Comparison of ENCODE assay signal across 9 cellular contexts in the genomic region with DNA sequence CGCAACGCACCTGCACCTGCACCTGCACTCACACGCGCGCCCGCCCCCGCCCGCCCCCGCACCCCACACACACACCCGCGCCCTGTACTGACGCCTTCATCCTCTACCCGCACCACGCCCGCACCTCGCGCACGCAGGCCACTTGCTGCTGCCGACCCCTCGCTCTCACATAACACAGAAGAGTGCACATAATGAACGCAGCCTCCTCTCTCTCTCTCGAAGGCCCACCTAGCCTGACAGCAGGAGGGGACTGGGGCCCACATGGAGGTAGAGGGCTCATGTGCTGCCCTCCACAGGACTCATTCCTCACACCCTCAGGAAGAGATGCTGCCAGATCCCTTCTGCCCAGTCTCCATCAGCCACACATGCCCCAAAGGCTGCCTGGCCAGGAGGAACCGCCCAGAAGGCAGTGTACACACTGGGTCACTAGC. TPM values are rescaled to one million over a fixed set of nuclear protein-coding genes. Genes with fewer than 3 reads are reported as not detected.
DNase-seq lines count a peak whose midpoint lies in the region; ATAC-seq and TF ChIP-seq lines count a peak whose summit lies in the region.
"Had no signal": no experiment of that assay in that cellular context is flagged by ENCODE, and none has a peak within 500 bp of the region (broad histone marks: within the 10 kb centered on the region; RNA-seq: fewer than 3 reads in every experiment).

No MANE protein-coding gene starts in this region.

- peak; percentile 23 for ATAC-seq in activated CD4-positive, alpha-beta T cell treated with anti-CD3 and anti-CD28 coated beads for 36 hours
- ATAC-seq in heart left ventricle (peak; percentile 20 to 34 (median 24)), GM19397 (IDR thresholded peaks at IDR 0.05; ENCODE audit: unreplicated experiment) (no peak)
- ATAC-seq in stimulated activated memory B cell treated with anti-CD40 and anti-IgM and Interleukin-4, amounts not matched to agents 10 μg/mL and 1 μg/mL and 100 μg/mL, for 72 hours: no peak

- peaks cover 0 to 51% (median 7%) of the 10 kb centered on the region in 12 donors for H3K4me1 ChIP-seq in heart left ventricle

- peaks cover 30% of the 10 kb centered on the region for H3K27me3 Mint-ChIP-seq in activated CD4-positive, alpha-beta T cell treated with anti-CD3 and anti-CD28 coated beads for 36 hours
- peaks cover 47% of the 10 kb centered on the region for H3K27me3 Mint-ChIP-seq in stimulated activated memory B cell treated with anti-CD40 and anti-IgM and Interleukin-4, amounts not matched to agents 10 μg/mL and 1 μg/mL and 100 μg/mL, for 72 hours

- peak in 2 of 12 donors; percentile 27 to 31 for TF ChIP-seq CTCF in heart left ventricle (IDR thresholded peaks at IDR 0.05)
- no peak for TF ChIP-seq CTCF in GM10266 (IDR thresholded peaks at IDR 0.05; ENCODE audit: control insufficient read depth, insufficient read depth, low read depth, missing control alignments)

- peak overlapping the region; percentile 69 for H3K4me3 Mint-ChIP-seq in activated CD4-positive, alpha-beta T cell treated with anti-CD3 and anti-CD28 coated beads for 36 hours
- H3K4me3 Mint-ChIP-seq in stimulated activated memory B cell treated with anti-CD40 and anti-IgM and Interleukin-4, amounts not matched to agents 10 μg/mL and 1 μg/mL and 100 μg/mL, for 72 hours: peak overlapping the region; percentile 79

- no peaks in the 10 kb centered on the region for H3K36me3 ChIP-seq in heart left ventricle
- H3K36me3 ChIP-seq: BLaER1 treated with 17β-estradiol and CSF1 and Interleukin-3, amounts not matched to agents 10 nM and 100 nM had no signal

- TF ChIP-seq POLR2A in heart left ventricle (IDR thresholded peaks at IDR 0.05): no peak

- peak overlapping the region in 9 of 12 donors; percentile 7 to 58 (median 37) for H3K4me3 ChIP-seq in heart left ventricle

- WGBS in heart left ventricle, 4 donors: 3 to 10% (median 4%) methylated on average over 13 to 23 of the region's 23 CpGs

- H3K9me3 ChIP-seq in heart left ventricle: no peaks in the 10 kb centered on the region
- H3K9me3 ChIP-seq: BLaER1 treated with 17β-estradiol and CSF1 and Interleukin-3, amounts not matched to agents 10 nM and 100 nM had no signal

- peaks cover 0 to 25% (median 4%) of the 10 kb centered on the region in 9 donors for H3K27me3 ChIP-seq in heart left ventricle

- intact Hi-C loops in activated CD4-positive, alpha-beta T cell treated with anti-CD3 and anti-CD28 coated beads for 36 hours (cut with DNase I, micrococcal nuclease): no loop called here
- intact Hi-C loops in heart left ventricle (cut with DNase I): loop anchor here in 3 of 10 donors (5.0 to 10.0 kb wide), 3 partner anchors 49 to 149 kb away; no protein-coding TSS in a partner anchor

- no peak overlapping the region for H3K27ac Mint-ChIP-seq in activated CD4-positive, alpha-beta T cell treated with anti-CD3 and anti-CD28 coated beads for 36 hours
- H3K27ac Mint-ChIP-seq in stimulated activated memory B cell treated with anti-CD40 and anti-IgM and Interleukin-4, amounts not matched to agents 10 μg/mL and 1 μg/mL and 100 μg/mL, for 72 hours: peak overlapping the region; percentile 20

- POLR2A ChIA-PET in activated CD4-positive, alpha-beta T cell treated with anti-CD3 and anti-CD28 coated beads for 36 hours (lab: Charles Lee): no interaction called here

- no peaks in the 10 kb centered on the region for H3K9me3 Mint-ChIP-seq in activated CD4-positive, alpha-beta T cell treated with anti-CD3 and anti-CD28 coated beads for 36 hours (ENCODE audit: low read depth)
- H3K9me3 Mint-ChIP-seq in stimulated activated memory B cell treated with anti-CD40 and anti-IgM and Interleukin-4, amounts not matched to agents 10 μg/mL and 1 μg/mL and 100 μg/mL, for 72 hours: peaks cover 4% of the 10 kb centered on the region

- H3K27ac ChIP-seq in heart left ventricle: peak overlapping the region in 2 of 12 donors; percentile 38 to 91
- H3K27ac ChIP-seq: BLaER1 treated with 17β-estradiol and CSF1 and Interleukin-3, amounts not matched to agents 10 nM and 100 nM had no signal

- H3K36me3 Mint-ChIP-seq in activated CD4-positive, alpha-beta T cell treated with anti-CD3 and anti-CD28 coated beads for 36 hours (ENCODE audit: low read depth): no peaks in the 10 kb centered on the region
- H3K36me3 Mint-ChIP-seq in stimulated activated memory B cell treated with anti-CD40 and anti-IgM and Interleukin-4, amounts not matched to agents 10 μg/mL and 1 μg/mL and 100 μg/mL, for 72 hours: no peaks in the 10 kb centered on the region

- H3K4me1 Mint-ChIP-seq in activated CD4-positive, alpha-beta T cell treated with anti-CD3 and anti-CD28 coated beads for 36 hours: peaks cover 9% of the 10 kb centered on the region
- H3K4me1 Mint-ChIP-seq in stimulated activated memory B cell treated with anti-CD40 and anti-IgM and Interleukin-4, amounts not matched to agents 10 μg/mL and 1 μg/mL and 100 μg/mL, for 72 hours: peaks cover 24% of the 10 kb centered on the region

- CTCF ChIA-PET in activated CD4-positive, alpha-beta T cell treated with anti-CD3 and anti-CD28 coated beads for 36 hours (lab: Charles Lee): no interaction called here

- no peak for DNase-seq in activated CD4-positive, alpha-beta T cell treated with anti-CD3 and anti-CD28 coated beads for 36 hours
- no peak for DNase-seq in activated CD4-positive, alpha-beta T cell treated with anti-CD3 and anti-CD28 coated beads for 1 hour
- DNase-seq in RPMI8226 (peak; percentile 27), heart left ventricle (no peak), GM19238 (ENCODE audit: insufficient read length, low spot score) (no peak), GM10266 (ENCODE audit: extremely low spot score) (no peak)

RNA-seq across cellular contexts. Expression of a gene that starts 0.4 kb away (rescaled TPM):
- total RNA-seq in activated CD4-positive, alpha-beta T cell treated with anti-CD3 and anti-CD28 coated beads for 36 hours: 1 to 10 TPM; 1.1 to 1.8 TPM
- 100 to 1,000 TPM in 5 of 9 donors, 10 to 100 TPM in 4; 77.5 to 141 (median 104) TPM for total RNA-seq in heart left ventricle
- polyA plus RNA-seq in heart left ventricle: 100 to 1,000 TPM in 1 of 2 donors, 10 to 100 TPM in 1; 35.7 to 103 TPM

Comparison
In these comparisons a context has a peak if more than half of its experiments do, and no peak if none do; other contexts are left out.
1. ATAC-seq: peak in activated CD4-positive, alpha-beta T cell treated with anti-CD3 and anti-CD28 coated beads for 36 hours (single experiment) and heart left ventricle (4 of 4); none in stimulated activated memory B cell treated with anti-CD40 and anti-IgM and Interleukin-4, amounts not matched to agents 10 μg/mL and 1 μg/mL and 100 μg/mL, for 72 hours (single experiment) and GM19397 (single experiment).
2. RNA of a gene that starts 0.4 kb away (total RNA-seq): 77.5 to 141 TPM in heart left ventricle; 1.1 to 1.8 TPM in activated CD4-positive, alpha-beta T cell treated with anti-CD3 and anti-CD28 coated beads for 36 hours; every median in the first group is over 10 times any median in the second.